8 cellular contexts compared by ENCODE assay signal in genomic region chr19:49807888-49808675, GRCh38. TPM values are rescaled to one million over a fixed set of nuclear protein-coding genes. Genes with fewer than 3 reads are reported as not detected.
DNase-seq lines count a peak whose midpoint lies in the region; ATAC-seq and TF ChIP-seq lines count a peak whose summit lies in the region.

No MANE protein-coding gene starts in this region.

- H3K4me3 Mint-ChIP-seq in IgD-negative memory B cell = peak overlapping the region in 3 of 4 donors; percentile 79 to 89 (median 81)
- peak overlapping the region; percentile 86 for H3K4me3 Mint-ChIP-seq in chondrocyte (ENCODE audit: unreplicated experiment)
- peak overlapping the region; percentile 89 to 93 (median 89) for H3K4me3 Mint-ChIP-seq in nephron

- no peak for TF ChIP-seq CTCF in chondrocyte (IDR thresholded peaks at IDR 0.05)
- no peak for TF ChIP-seq CTCF in nephron (IDR thresholded peaks at IDR 0.05; ENCODE audit: unreplicated experiment in 3 of 3)

- no peak overlapping the region for H2AFZ ChIP-seq in ACC112 (ENCODE audit: low read length, unreplicated experiment)

- 0 out of 2 replicates have a peak overlapping the region, but pooled peaks have one; percentile 74 for H3K4me3 ChIP-seq in ACC112 (ENCODE audit: low read depth, low read length)

- peaks cover 4% of the 10 kb centered on the region for H3K4me1 ChIP-seq in ACC112 (ENCODE audit: control insufficient read depth, insufficient read depth, low read length, unreplicated experiment)

- no peak for ATAC-seq in HG02870 (IDR thresholded peaks at IDR 0.05; ENCODE audit: unreplicated experiment)

- H3K27ac Mint-ChIP-seq in IgD-negative memory B cell (peak overlapping the region; percentile 78 to 97 (median 86)), chondrocyte (ENCODE audit: unreplicated experiment) (peak overlapping the region; percentile 83), nephron (peak overlapping the region in 2 of 3 experiments; percentile 73 to 89)

- no peaks in the 10 kb centered on the region for H3K9me3 Mint-ChIP-seq in IgD-negative memory B cell
- H3K9me3 Mint-ChIP-seq in chondrocyte (ENCODE audit: low read depth) = no peaks in the 10 kb centered on the region
- H3K9me3 Mint-ChIP-seq in nephron = no peaks in the 10 kb centered on the region

- H3K27me3 Mint-ChIP-seq in IgD-negative memory B cell (no peaks in the 10 kb centered on the region), chondrocyte (ENCODE audit: low read depth) (no peaks in the 10 kb centered on the region), nephron (ENCODE audit: low read depth) (peaks cover 2% of the 10 kb centered on the region)

- no peaks in the 10 kb centered on the region for H3K27me3 ChIP-seq in ACC112 (ENCODE audit: insufficient read depth, low read length)

- H3K27ac ChIP-seq in ACC112 (ENCODE audit: low read depth, low read length) = no peak overlapping the region

- peaks cover 7% of the 10 kb centered on the region for H3K36me3 Mint-ChIP-seq in IgD-negative memory B cell
- peaks cover 15% of the 10 kb centered on the region for H3K36me3 Mint-ChIP-seq in chondrocyte (ENCODE audit: low read depth)
- peaks cover 14% of the 10 kb centered on the region for H3K36me3 Mint-ChIP-seq in nephron (ENCODE audit: low read depth)

- DNase-seq in chondrocyte (ENCODE audit: low spot score) = no peak
- no peak for DNase-seq in NCI-H1436 (lab: John Stamatoyannopoulos, UW)
- DNase-seq in medulla oblongata (ENCODE audit: extremely low spot score) = no peak
- no peak for DNase-seq in NCI-H2029 (lab: John Stamatoyannopoulos, UW)

- H3K36me3 ChIP-seq in ACC112 (ENCODE audit: insufficient read depth, low read length) = peaks cover 4% of the 10 kb centered on the region; the same call in 1 of the 2 replicates

- H3K79me2 ChIP-seq in ACC112 (ENCODE audit: control insufficient read depth, insufficient read depth, low read length, unreplicated experiment) = no peaks in the 10 kb centered on the region

- H3K4me1 Mint-ChIP-seq in IgD-negative memory B cell (peaks cover 13 to 22% (median 17%) of the 10 kb centered on the region in 3 donors), chondrocyte (ENCODE audit: low read depth) (peaks cover 18% of the 10 kb centered on the region), nephron (peaks cover 31% of the 10 kb centered on the region)

RNA-seq across cellular contexts. Expression of gene FUZ, which starts 5.0 kb away (rescaled TPM):
- polyA plus RNA-seq in IgD-negative memory B cell = 6.6 TPM
- total RNA-seq in chondrocyte = 10.2 to 19.8 TPM (median 10.8 TPM) in 3 replicates

RNA-seq across cellular contexts. Expression of gene MED25, which starts 10.0 kb away (rescaled TPM):
- polyA plus RNA-seq in IgD-negative memory B cell = 54.7 TPM
- total RNA-seq in chondrocyte = 40.0 to 44.6 TPM (median 40.1 TPM) in 3 replicates

RNA-seq across cellular contexts. Expression of gene AP2A1, which starts 41.3 kb away (rescaled TPM):
- 6.5 TPM for polyA plus RNA-seq in IgD-negative memory B cell
- 144 to 149 TPM (median 146 TPM) in 3 replicates for total RNA-seq in chondrocyte

RNA-seq across cellular contexts. Expression of gene PTOV1, which starts 42.9 kb away (rescaled TPM):
- polyA plus RNA-seq in IgD-negative memory B cell = 45.0 TPM
- total RNA-seq in chondrocyte = 168 to 229 TPM (median 170 TPM) in 3 replicates

RNA-seq across cellular contexts. Expression of gene TSKS, which starts 45.0 kb away (rescaled TPM):
- polyA plus RNA-seq in IgD-negative memory B cell = 0.15 TPM
- not detected in 3 replicates for total RNA-seq in chondrocyte
